Comparison of ENCODE assay signal across 6 cellular contexts in the genomic region with DNA sequence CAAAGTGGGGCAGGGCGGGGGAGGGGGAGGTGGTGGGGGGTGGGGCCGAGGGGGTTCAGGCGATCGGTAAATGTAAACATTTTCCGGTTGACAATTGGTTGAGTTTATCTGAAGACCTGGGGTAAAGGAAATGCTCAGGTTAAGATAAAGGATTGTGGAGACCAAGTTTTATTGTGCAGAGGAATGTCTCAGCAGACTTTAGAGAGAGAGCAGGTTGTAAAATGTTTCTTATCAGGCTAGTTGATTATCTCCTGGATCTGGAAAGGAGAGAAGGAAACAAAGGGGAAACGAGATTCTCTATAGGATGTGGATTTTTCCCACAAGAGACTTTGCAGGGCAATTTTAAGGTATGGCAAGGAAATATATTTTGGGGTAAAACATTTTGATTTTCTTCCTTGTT. TPM values are rescaled to one million over a fixed set of nuclear protein-coding genes. Genes with fewer than 3 reads are reported as not detected.
DNase-seq lines count a peak whose midpoint lies in the region; ATAC-seq and TF ChIP-seq lines count a peak whose summit lies in the region.
"Not testable (repeated sequence)": the region's sequence is repeated elsewhere in the genome, so short reads cannot be mapped to it uniquely, and the experiment has no call there.

No MANE protein-coding gene starts in this region.

- not testable (repeated sequence) for H3K79me2 ChIP-seq in GM23338 (replicated peaks; ENCODE audit: insufficient read depth); Loucy (ENCODE audit: insufficient read depth, low read length)

- H3K4me2 ChIP-seq in GM23338 (peak overlapping the region; percentile 71), Loucy (ENCODE audit: low read depth, low read length, poor library complexity, severe bottlenecking) (peak overlapping the region; percentile 26)

- intact Hi-C loops in left colon (cut with DNase I, micrococcal nuclease); mucosa of descending colon (cut with DNase I, micrococcal nuclease): not testable (repeated sequence)

- not testable (repeated sequence) for H3K9me3 ChIP-seq in Loucy (ENCODE audit: insufficient read depth, low read depth, low read length); endodermal cell (ENCODE audit: control insufficient read depth, low read length); mucosa of descending colon

- 10 to 67% methylated on average over 1 to 4 of the region's 6 CpGs for WGBS in endodermal cell (ENCODE audit: insufficient coverage in 1 of 2, insufficient read length in 1 of 2), 2 experiments

- not testable (repeated sequence) for ATAC-seq in GM23338
- peak; percentile 65 for ATAC-seq in left colon
- peak; percentile 55 for ATAC-seq in mucosa of descending colon

- H3K27me3 ChIP-seq in GM23338 (ENCODE audit: insufficient read depth); Loucy (ENCODE audit: insufficient read depth, low read length, poor library complexity, severe bottlenecking); endodermal cell (ENCODE audit: control insufficient read depth, insufficient read depth, low read length, poor library complexity, severe bottlenecking): not testable (repeated sequence)

- peaks cover 47% of the 10 kb centered on the region for H3K4me1 Mint-ChIP-seq in GM23338
- peaks cover 46% of the 10 kb centered on the region for H3K4me1 Mint-ChIP-seq in endodermal cell
- peaks cover 28% of the 10 kb centered on the region for H3K4me1 Mint-ChIP-seq in type B pancreatic cell (ENCODE audit: unreplicated experiment)

- not testable (repeated sequence) for H3K36me3 Mint-ChIP-seq in GM23338 (ENCODE audit: low read depth); endodermal cell (ENCODE audit: low read depth); type B pancreatic cell

- H3K27me3 Mint-ChIP-seq in GM23338 (ENCODE audit: insufficient read depth, low read depth, poor library complexity): peaks cover 13% of the 10 kb centered on the region
- not testable (repeated sequence) for H3K27me3 Mint-ChIP-seq in endodermal cell (ENCODE audit: insufficient read depth)
- peaks cover 25% of the 10 kb centered on the region for H3K27me3 Mint-ChIP-seq in type B pancreatic cell

- H3K4me1 ChIP-seq in GM23338 (ENCODE audit: insufficient read depth): peaks cover 48% of the 10 kb centered on the region
- not testable (repeated sequence) for H3K4me1 ChIP-seq in Loucy (ENCODE audit: insufficient read depth, low read length, poor library complexity, severe bottlenecking); endodermal cell (ENCODE audit: control insufficient read depth, insufficient read depth, low read length); mucosa of descending colon (ENCODE audit: low read depth)

- not testable (repeated sequence) for H4K20me1 ChIP-seq in GM23338 (replicated peaks; ENCODE audit: insufficient read depth); Loucy (ENCODE audit: insufficient read depth, low read length, poor library complexity, severe bottlenecking)

- H3K4me3 ChIP-seq in GM23338: peak overlapping the region; percentile 37
- H3K4me3 ChIP-seq in Loucy (ENCODE audit: low read length, poor library complexity, severe bottlenecking); mucosa of descending colon: not testable (repeated sequence)
- H3K4me3 ChIP-seq in endodermal cell (ENCODE audit: low read length): peak overlapping the region; percentile 47

- H3K9me2 ChIP-seq in GM23338 (ENCODE audit: insufficient read depth); Loucy (replicated peaks; ENCODE audit: low read depth, low read length): not testable (repeated sequence)

- not testable (repeated sequence) for DNase-seq in GM23338 (ENCODE audit: low spot score); left colon; mucosa of descending colon; type B pancreatic cell (ENCODE audit: extremely low spot score, unreplicated experiment)
- peak; percentile 74 for DNase-seq in endodermal cell

- TF ChIP-seq CTCF in GM23338 (conservative IDR thresholded peaks at IDR 0.05; ENCODE audit: low read depth in 2 of 2); Loucy (conservative IDR thresholded peaks at IDR 0.05; ENCODE audit: low read length); endodermal cell (conservative IDR thresholded peaks at IDR 0.05); mucosa of descending colon (IDR thresholded peaks at IDR 0.05); type B pancreatic cell (conservative IDR thresholded peaks at IDR 0.05): not testable (repeated sequence)

- peak overlapping the region; percentile 25; the same call in 2 of the 3 replicates for H3K4me3 Mint-ChIP-seq in GM23338
- peak overlapping the region; percentile 38 for H3K4me3 Mint-ChIP-seq in endodermal cell
- peak overlapping the region; percentile 35 for H3K4me3 Mint-ChIP-seq in type B pancreatic cell

- H3K27ac Mint-ChIP-seq in GM23338: not testable (repeated sequence)
- H3K27ac Mint-ChIP-seq in endodermal cell (peak overlapping the region; percentile 94), type B pancreatic cell (peak overlapping the region; percentile 61)

- peak overlapping the region; percentile 65; the same call in 1 of the 2 replicates for H3K27ac ChIP-seq in GM23338 (ENCODE audit: low read depth)
- not testable (repeated sequence) for H3K27ac ChIP-seq in endodermal cell (ENCODE audit: low read depth, low read length)

- H3K36me3 ChIP-seq in GM23338 (ENCODE audit: insufficient read depth); Loucy (ENCODE audit: insufficient read depth, low read length); endodermal cell (ENCODE audit: control insufficient read depth, insufficient read depth, low read length); mucosa of descending colon (ENCODE audit: low read depth): not testable (repeated sequence)

- not testable (repeated sequence) for H3F3A ChIP-seq in GM23338 (replicated peaks; ENCODE audit: low read depth); Loucy (ENCODE audit: low read depth)

- H3K9ac ChIP-seq in Loucy (ENCODE audit: low read depth, low read length, poor library complexity, severe bottlenecking); endodermal cell (ENCODE audit: extremely low read depth, low read length, poor library complexity, severe bottlenecking): not testable (repeated sequence)

- not testable (repeated sequence) for H3K9me3 Mint-ChIP-seq in GM23338, endodermal cell, type B pancreatic cell

- H2AFZ ChIP-seq in GM23338; Loucy (ENCODE audit: low read length): not testable (repeated sequence)

RNA-seq across cellular contexts. Expression of a gene that starts 22.8 kb away (rescaled TPM):
- total RNA-seq in GM23338 (2014; rRNA removed; shearing (Covaris generic)): 16.2 and 16.6 TPM in 2 replicates
- polyA plus RNA-seq in GM23338 (2016; fragmentation: Nextera tagmentation; extraction: Ambion mirVana): 8.6 and 10.1 TPM in 2 replicates
- total RNA-seq in endodermal cell (10 to 100 TPM; 22.4 to 40.2 TPM), left colon (10 to 100 TPM; 13.2 to 18.2 TPM), mucosa of descending colon (10 to 100 TPM; 13.7 to 32.6 (median 20.7) TPM), type B pancreatic cell (ENCODE audit: low replicate concordance) (14.7 and 36.7 TPM in 2 replicates)
- 10.8 TPM for polyA plus RNA-seq in endodermal cell (2013, experiment 1 of 2)
- 10.1 TPM for polyA plus RNA-seq in endodermal cell (2013, experiment 2 of 2)
